19 cellular contexts compared by ENCODE assay signal in genomic region chr6:80329496-80329895, GRCh38.
A peak's percentile ranks its signal among the peaks of the same experiment; 100 is the strongest.
DNase-seq lines count a peak whose midpoint lies in the region; ATAC-seq and TF ChIP-seq lines count a peak whose summit lies in the region.
"Had no signal": no experiment of that assay in that cellular context is flagged by ENCODE, and none has a peak within 500 bp of the region (broad histone marks: within the 10 kb centered on the region; RNA-seq: fewer than 3 reads in every experiment).

No MANE protein-coding gene starts in this region.

- DNase-seq in cardiac muscle cell (ENCODE audit: low read depth in 1 of 2, low spot score in 1 of 2), result no peak
- no peak for DNase-seq in heart left ventricle
- peak; percentile 43 for DNase-seq in left kidney (ENCODE audit: low read depth, low spot score)
- DNase-seq in KBM-7, result no peak
- DNase-seq in cardiac septum (ENCODE audit: low spot score), result no peak
- DNase-seq: C1 segment of cervical spinal cord, DMS153, EL, KG1, NCI-H1436, NCI-H2029 treated with DMSO at 0.1 percent for 48 hours, NCI-H345, NCI-H526 treated with DMSO at 0.1 percent for 48 hours, SIG-M5 had no signal

- TF ChIP-seq POLR2A in heart left ventricle (IDR thresholded peaks at IDR 0.05), result no peak

- in situ Hi-C loops in KBM-7 (cut with MboI; ENCODE audit: low pct_unique_long_range_greater_than_20kb, low sequenced_read_pairs), result no loop called here

- H3K9me3 ChIP-seq in cardiac muscle cell (ENCODE audit: low read depth), result no peaks in the 10 kb centered on the region
- no peaks in the 10 kb centered on the region for H3K9me3 ChIP-seq in heart left ventricle

- H3K4me3 ChIP-seq in cardiac muscle cell (no peak overlapping the region), heart left ventricle (no peak overlapping the region)

- no peak overlapping the region for H3K4me3 Mint-ChIP-seq in brain

- ATAC-seq in heart left ventricle (no peak), GM18520 (IDR thresholded peaks at IDR 0.05; ENCODE audit: unreplicated experiment) (no peak), HG02759 (IDR thresholded peaks at IDR 0.05; ENCODE audit: unreplicated experiment) (no peak)
- ATAC-seq: HCT116 had no signal

- peaks cover 87% of the 10 kb centered on the region for H3K4me1 Mint-ChIP-seq in brain

- H3K27me3 Mint-ChIP-seq in brain, result no peaks in the 10 kb centered on the region

- H3K9me3 Mint-ChIP-seq in brain, result no peaks in the 10 kb centered on the region

- peak overlapping the region in 4 of 5 experiments; percentile 1 to 63 (median 18) for H3K27ac Mint-ChIP-seq in brain

- H3K4me1 ChIP-seq in cardiac muscle cell (ENCODE audit: low read depth) (peaks cover 33% of the 10 kb centered on the region), heart left ventricle (peaks cover 0 to 12% (median 0%) of the 10 kb centered on the region in 12 donors)

- H3K36me3 ChIP-seq in cardiac muscle cell (no peaks in the 10 kb centered on the region), heart left ventricle (no peaks in the 10 kb centered on the region)

- H3K27me3 ChIP-seq in cardiac muscle cell (no peaks in the 10 kb centered on the region), heart left ventricle (no peaks in the 10 kb centered on the region)

- TF ChIP-seq CTCF in cardiac muscle cell (IDR thresholded peaks at IDR 0.05; ENCODE audit: low read depth, low read length) (no peak), heart left ventricle (IDR thresholded peaks at IDR 0.05) (no peak), brain (conservative IDR thresholded peaks at IDR 0.05) (no peak)

- H3K36me3 Mint-ChIP-seq in brain, result peaks cover 4% of the 10 kb centered on the region

- intact Hi-C loops in heart left ventricle (cut with DNase I), result loop anchor here in 1 of 10 donors (10.0 kb wide), 1 partner anchor 115 kb away; no protein-coding TSS in a partner anchor
- intact Hi-C loops in cardiac septum (cut with DNase I), result no loop called here

- peak overlapping the region; percentile 31 for H3K27ac ChIP-seq in cardiac muscle cell
- H3K27ac ChIP-seq in heart left ventricle, result no peak overlapping the region
- H3K27ac ChIP-seq: HL-60 had no signal
